Comparison of ENCODE assay signal across 8 cellular contexts in the genomic region with DNA sequence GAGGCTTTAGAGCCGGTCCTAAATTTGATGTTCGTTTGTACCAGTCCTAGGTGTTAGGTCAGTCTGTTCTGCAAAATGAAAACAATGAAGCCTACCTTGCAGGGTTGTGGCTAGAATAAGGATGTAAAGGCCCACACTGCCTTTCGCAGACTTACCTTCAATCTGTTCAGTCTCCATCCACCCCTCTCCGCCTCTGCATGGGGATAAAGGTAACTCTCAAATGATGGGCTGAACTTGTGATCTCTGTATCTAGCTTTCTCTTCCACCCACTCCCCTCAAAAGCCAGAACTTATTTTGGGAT. TPM values are rescaled to one million over a fixed set of nuclear protein-coding genes. Genes with fewer than 3 reads are reported as not detected.
DNase-seq lines count a peak whose midpoint lies in the region; ATAC-seq and TF ChIP-seq lines count a peak whose summit lies in the region.
"Not testable (repeated sequence)": the region's sequence is repeated elsewhere in the genome, so short reads cannot be mapped to it uniquely, and the experiment has no call there.

No MANE protein-coding gene starts in this region.

- not testable (repeated sequence) for H4K20me1 ChIP-seq in HCT116 (ENCODE audit: insufficient read depth)

- H3K79me2 ChIP-seq in HCT116 (ENCODE audit: insufficient read depth, low read length), result not testable (repeated sequence)

- not testable (repeated sequence) for TF ChIP-seq CTCF in HCT116 (IDR thresholded peaks at IDR 0.05 in 2 of 3, conservative IDR thresholded peaks at IDR 0.05 in 1 of 3; ENCODE audit: borderline replicate concordance in 1 of 3, insufficient read depth in 1 of 3, low read depth in 2 of 3, low read length in 2 of 3)

- not testable (repeated sequence) for H3K27ac Mint-ChIP-seq in activated CD8-positive, alpha-beta T cell treated with anti-CD3 and anti-CD28 coated beads, Interleukin-2, amount 10 ng/mL, durations not matched to agents 7 days and 5 days; stimulated activated memory B cell treated with anti-CD40 and anti-IgM and Interleukin-4, amounts not matched to agents 10 μg/mL and 1 μg/mL and 100 μg/mL, for 72 hours

- not testable (repeated sequence) for H3K9ac ChIP-seq in HCT116 (ENCODE audit: low read length)

- H3K36me3 Mint-ChIP-seq in activated CD8-positive, alpha-beta T cell treated with anti-CD3 and anti-CD28 coated beads, Interleukin-2, amount 10 ng/mL, durations not matched to agents 7 days and 5 days (ENCODE audit: low read depth); stimulated activated memory B cell treated with anti-CD40 and anti-IgM and Interleukin-4, amounts not matched to agents 10 μg/mL and 1 μg/mL and 100 μg/mL, for 72 hours: not testable (repeated sequence)

- H3K27me3 Mint-ChIP-seq in activated CD8-positive, alpha-beta T cell treated with anti-CD3 and anti-CD28 coated beads, Interleukin-2, amount 10 ng/mL, durations not matched to agents 7 days and 5 days (ENCODE audit: low read depth); stimulated activated memory B cell treated with anti-CD40 and anti-IgM and Interleukin-4, amounts not matched to agents 10 μg/mL and 1 μg/mL and 100 μg/mL, for 72 hours: not testable (repeated sequence)

- intact Hi-C loops in HCT116 (cut with micrococcal nuclease); left ventricle myocardium superior (cut with micrococcal nuclease): not testable (repeated sequence)

- RAD21 ChIA-PET in HCT116 (lab: Charles Lee; ENCODE audit: low non-redundant PET in 1 of 2, low total read pairs in 2 of 2, uncharacterized antibody in 2 of 2, unreplicated experiment in 2 of 2), result not testable (repeated sequence)

- H3K36me3 ChIP-seq in HCT116 (ENCODE audit: control insufficient read depth in 1 of 2, insufficient read depth in 2 of 2, low read length in 2 of 2), result not testable (repeated sequence)

- H3K4me3 Mint-ChIP-seq in activated CD8-positive, alpha-beta T cell treated with anti-CD3 and anti-CD28 coated beads, Interleukin-2, amount 10 ng/mL, durations not matched to agents 7 days and 5 days; stimulated activated memory B cell treated with anti-CD40 and anti-IgM and Interleukin-4, amounts not matched to agents 10 μg/mL and 1 μg/mL and 100 μg/mL, for 72 hours: not testable (repeated sequence)

- not testable (repeated sequence) for H3K27ac ChIP-seq in HCT116 (ENCODE audit: low read depth, low read length)

- not testable (repeated sequence) for H3K4me1 Mint-ChIP-seq in activated CD8-positive, alpha-beta T cell treated with anti-CD3 and anti-CD28 coated beads, Interleukin-2, amount 10 ng/mL, durations not matched to agents 7 days and 5 days (ENCODE audit: low read depth); stimulated activated memory B cell treated with anti-CD40 and anti-IgM and Interleukin-4, amounts not matched to agents 10 μg/mL and 1 μg/mL and 100 μg/mL, for 72 hours

- not testable (repeated sequence) for H2AFZ ChIP-seq in HCT116 (ENCODE audit: low read depth, low read length, poor library complexity, severe bottlenecking)

- BruUV-seq in HCT116 (replicated peaks; lab: Mats Ljungman, UMichigan), result not testable (repeated sequence)

- H3K9me3 ChIP-seq in HCT116 (ENCODE audit: control insufficient read depth in 1 of 2, insufficient read depth in 1 of 2, low read depth in 1 of 2, low read length in 2 of 2), result not testable (repeated sequence)

- not testable (repeated sequence) for DNase-seq in HCT116 (ENCODE audit: low read depth, low spot score); activated CD8-positive, alpha-beta T cell treated with anti-CD3 and anti-CD28 coated beads, Interleukin-2, amount 10 ng/mL, durations not matched to agents 7 days and 5 days; left ventricle myocardium superior

- not testable (repeated sequence) for H3K9me2 ChIP-seq in HCT116 (ENCODE audit: insufficient read depth)

- CTCF ChIA-PET in HCT116 (lab: Charles Lee); activated CD8-positive, alpha-beta T cell treated with anti-CD3 and anti-CD28 coated beads, Interleukin-2, amount 10 ng/mL, durations not matched to agents 7 days and 5 days (lab: Charles Lee): not testable (repeated sequence)

- not testable (repeated sequence) for H3K4me2 ChIP-seq in HCT116 (ENCODE audit: low read length)

- not testable (repeated sequence) for H3K4me1 ChIP-seq in HCT116 (ENCODE audit: control insufficient read depth in 1 of 2, insufficient read depth in 2 of 2, low read length in 2 of 2)

- not testable (repeated sequence) for TF ChIP-seq RAD21 in HCT116 (IDR thresholded peaks at IDR 0.05; ENCODE audit: low read depth)

- H3K9me3 Mint-ChIP-seq in activated CD8-positive, alpha-beta T cell treated with anti-CD3 and anti-CD28 coated beads, Interleukin-2, amount 10 ng/mL, durations not matched to agents 7 days and 5 days (ENCODE audit: insufficient read depth); stimulated activated memory B cell treated with anti-CD40 and anti-IgM and Interleukin-4, amounts not matched to agents 10 μg/mL and 1 μg/mL and 100 μg/mL, for 72 hours: not testable (repeated sequence)

- not testable (repeated sequence) for H3K27me3 ChIP-seq in HCT116 (ENCODE audit: insufficient read depth, low read length)

- peak; percentile 17 for ATAC-seq in GM18858 (IDR thresholded peaks at IDR 0.05; ENCODE audit: unreplicated experiment)
- peak; percentile 19 for ATAC-seq in GM19397 (IDR thresholded peaks at IDR 0.05; ENCODE audit: unreplicated experiment)
- ATAC-seq in HCT116, result peak; percentile 28; the same call in 1 of the 2 replicates
- peak; percentile 1 for ATAC-seq in HG03039 (IDR thresholded peaks at IDR 0.05; ENCODE audit: unreplicated experiment)
- ATAC-seq in HG03457 (IDR thresholded peaks at IDR 0.05; ENCODE audit: unreplicated experiment), result peak; percentile 14
- peak; percentile 35 for ATAC-seq in activated CD8-positive, alpha-beta T cell treated with anti-CD3 and anti-CD28 coated beads, Interleukin-2, amount 10 ng/mL, durations not matched to agents 7 days and 5 days
- ATAC-seq in left ventricle myocardium superior, result peak; percentile 36
- ATAC-seq in stimulated activated memory B cell treated with anti-CD40 and anti-IgM and Interleukin-4, amounts not matched to agents 10 μg/mL and 1 μg/mL and 100 μg/mL, for 72 hours, result peak; percentile 65

- POLR2A ChIA-PET in HCT116 (lab: Charles Lee); activated CD8-positive, alpha-beta T cell treated with anti-CD3 and anti-CD28 coated beads, Interleukin-2, amount 10 ng/mL, durations not matched to agents 7 days and 5 days (lab: Charles Lee): not testable (repeated sequence)

- TF ChIP-seq POLR2A in HCT116 (IDR thresholded peaks at IDR 0.05; ENCODE audit: borderline replicate concordance, extremely low read depth, insufficient read depth, insufficient read length), result not testable (repeated sequence)

- H3K4me3 ChIP-seq in HCT116 (replicated peaks in 1 of 2; ENCODE audit: low read depth in 1 of 2, low read length in 2 of 2), result not testable (repeated sequence)

RNA-seq across cellular contexts. Expression of gene SERF1B, which starts 0.7 kb away (rescaled TPM):
- total RNA-seq in HCT116 (2021; ENCODE audit: unreplicated experiment) (26.4 TPM), left ventricle myocardium superior (38.1 TPM)
- 14.4 and 27.5 TPM in 2 replicates for polyA plus RNA-seq in HCT116 (2012)
- total RNA-seq in activated CD8-positive, alpha-beta T cell treated with anti-CD3 and anti-CD28 coated beads, Interleukin-2, amount 10 ng/mL, durations not matched to agents 7 days and 5 days, result 10 to 100 TPM; 12.8 TPM

RNA-seq across cellular contexts. Expression of gene SMN2, which starts 23.7 kb away (rescaled TPM):
- total RNA-seq in HCT116 (2021; ENCODE audit: unreplicated experiment), result 132 TPM
- polyA plus RNA-seq in HCT116 (2012), result 37.1 and 63.6 TPM in 2 replicates
- total RNA-seq in activated CD8-positive, alpha-beta T cell treated with anti-CD3 and anti-CD28 coated beads, Interleukin-2, amount 10 ng/mL, durations not matched to agents 7 days and 5 days, result 10 to 100 TPM; 62.2 to 65.7 TPM
- total RNA-seq in left ventricle myocardium superior, result 24.2 TPM

Comparison
In these comparisons a context has a peak if more than half of its experiments do, and no peak if none do; other contexts are left out.
1. ATAC-seq: peak in every context shown above with its lines; median percentile 65 in stimulated activated memory B cell treated with anti-CD40 and anti-IgM and Interleukin-4, amounts not matched to agents 10 μg/mL and 1 μg/mL and 100 μg/mL, for 72 hours; 36 in left ventricle myocardium superior; 35 in activated CD8-positive, alpha-beta T cell treated with anti-CD3 and anti-CD28 coated beads, Interleukin-2, amount 10 ng/mL, durations not matched to agents 7 days and 5 days; 28 in HCT116; 19 in GM19397; 17 in GM18858; 14 in HG03457; 1 in HG03039.